Comparison of ENCODE assay signal across 9 cellular contexts in genomic region chr3:115518100-115518852, GRCh38.
A peak's percentile ranks its signal among the peaks of the same experiment; 100 is the strongest.
DNase-seq lines count a peak whose midpoint lies in the region; ATAC-seq and TF ChIP-seq lines count a peak whose summit lies in the region.
"Had no signal": no experiment of that assay in that cellular context is flagged by ENCODE, and none has a peak within 500 bp of the region (broad histone marks: within the 10 kb centered on the region; RNA-seq: fewer than 3 reads in every experiment).

No MANE protein-coding gene starts in this region.

- DNase-seq in DMS 273 treated with DMSO at 0.1 percent for 48 hours (lab: John Stamatoyannopoulos, UW): peak; percentile 50
- DNase-seq in NCI-H2227 (lab: John Stamatoyannopoulos, UW; ENCODE audit: unreplicated experiment): peak; percentile 58
- no peak for DNase-seq in transverse colon
- DNase-seq: activated gamma-delta T cell treated with Interleukin-2 at 50 U/mL for 16 hours had no signal

- H3K9ac ChIP-seq in neural cell (ENCODE audit: low read length): peak overlapping the region; percentile 21

- no peaks in the 10 kb centered on the region for H4K20me1 ChIP-seq in neural cell (ENCODE audit: insufficient read depth)

- H3K4me2 ChIP-seq in neural cell (ENCODE audit: low read length): peak overlapping the region; percentile 47

- TF ChIP-seq EP300 in neural cell (conservative IDR thresholded peaks at IDR 0.05; ENCODE audit: poor library complexity, severe bottlenecking): peak; percentile 91
- TF ChIP-seq EP300 in transverse colon (IDR thresholded peaks at IDR 0.05; ENCODE audit: low read depth): no peak

- H3K79me2 ChIP-seq in neural cell (replicated peaks; ENCODE audit: insufficient read depth, low read length): no peaks in the 10 kb centered on the region

- TF ChIP-seq CTCF in neural cell (IDR thresholded peaks at IDR 0.05; ENCODE audit: poor library complexity, severe bottlenecking) (no peak), transverse colon (IDR thresholded peaks at IDR 0.05) (no peak)

- in situ Hi-C loops in transverse colon (cut with MboI; ENCODE audit: low pct_ligation_motif_present in 1 of 4, low pct_unique_long_range_greater_than_20kb in 1 of 4, low sequenced_read_pairs in 3 of 4): no loop called here

- H3K4me3 ChIP-seq in neural cell (ENCODE audit: low read length) (peak overlapping the region; percentile 21), transverse colon (no peak overlapping the region)

- no peak for TF ChIP-seq POLR2A in transverse colon (IDR thresholded peaks at IDR 0.05)

- intact Hi-C loops in transverse colon (cut with DNase I; ENCODE audit: low total_unique reads): no loop called here

- H3K27ac ChIP-seq in neural cell (ENCODE audit: low read length) (peak overlapping the region; percentile 81), transverse colon (no peak overlapping the region)

- no peaks in the 10 kb centered on the region for H3K9me2 ChIP-seq in neural cell (ENCODE audit: insufficient read depth, low read length)

- WGBS in transverse colon (ENCODE audit: low coverage in 1 of 2), 2 donors: 49 to 65% methylated on average over 2 to 4 of the region's 4 CpGs

- peak; percentile 28 for TF ChIP-seq RAD21 in neural cell (conservative IDR thresholded peaks at IDR 0.05)

- H3K9me3 ChIP-seq in neural cell (ENCODE audit: low read length): no peaks in the 10 kb centered on the region
- H3K9me3 ChIP-seq in transverse colon: no peaks in the 10 kb centered on the region

- H2AFZ ChIP-seq in neural cell (ENCODE audit: low read depth, low read length): no peak overlapping the region

- peaks cover 0 to 3% (median 0%) of the 10 kb centered on the region in 4 donors for H3K4me1 ChIP-seq in transverse colon

- peak; percentile 53 for ATAC-seq in esophagus mucosa
- no peak for ATAC-seq in GM18517 (IDR thresholded peaks at IDR 0.05; ENCODE audit: unreplicated experiment)
- ATAC-seq in GM18520 (IDR thresholded peaks at IDR 0.05; ENCODE audit: unreplicated experiment): no peak
- ATAC-seq in HG02981 (IDR thresholded peaks at IDR 0.05; ENCODE audit: unreplicated experiment): no peak

- no peaks in the 10 kb centered on the region for H3K27me3 ChIP-seq in neural cell (ENCODE audit: insufficient read depth, low read depth, low read length)
- H3K27me3 ChIP-seq in transverse colon: no peaks in the 10 kb centered on the region

- H3F3A ChIP-seq in neural cell (ENCODE audit: insufficient read depth, low read length, poor library complexity, severe bottlenecking): peaks cover 12% of the 10 kb centered on the region

- no peaks in the 10 kb centered on the region for H3K36me3 ChIP-seq in neural cell (ENCODE audit: insufficient read depth, low read length)
- H3K36me3 ChIP-seq in transverse colon: no peaks in the 10 kb centered on the region

TF ChIP-seq in neural cell, 6 proteins besides CTCF, POLR2A, EP300 and RAD21:
- no peak for TF ChIP-seq MXI1 (conservative IDR thresholded peaks at IDR 0.05; ENCODE audit: poor library complexity, severe bottlenecking)
- TF ChIP-seq TAF1 (IDR thresholded peaks at IDR 0.05; ENCODE audit: low read depth): no peak
- TF ChIP-seq SMC3 (conservative IDR thresholded peaks at IDR 0.05; ENCODE audit: poor library complexity): peak; percentile 46
- TF ChIP-seq REST (IDR thresholded peaks at IDR 0.05; ENCODE audit: borderline replicate concordance): peak; percentile 65
- TF ChIP-seq EZH2 (IDR thresholded peaks at IDR 0.05; ENCODE audit: borderline replicate concordance, insufficient read depth, low read length, poor library complexity, severe bottlenecking): no peak
- peak; percentile 83 for TF ChIP-seq POLR2AphosphoS5 (IDR thresholded peaks at IDR 0.05)
